ENCODE assay signal across 20 cellular contexts in genomic region chrX:41695464-41695863, GRCh38. TPM values are rescaled to one million over a fixed set of nuclear protein-coding genes. Genes with fewer than 3 reads are reported as not detected.
A peak's percentile ranks its signal among the peaks of the same experiment; 100 is the strongest.
DNase-seq lines count a peak whose midpoint lies in the region; ATAC-seq and TF ChIP-seq lines count a peak whose summit lies in the region.
"Had no signal": no experiment of that assay in that cellular context is flagged by ENCODE, and none has a peak within 500 bp of the region (broad histone marks: within the 10 kb centered on the region; RNA-seq: fewer than 3 reads in every experiment).

No MANE protein-coding gene starts in this region.

- no peaks in the 10 kb centered on the region for H3K9me3 Mint-ChIP-seq in T-cell

- no peak for TF ChIP-seq CTCF in fibroblast of lung (conservative IDR thresholded peaks at IDR 0.05 in 1 of 2, IDR thresholded peaks at IDR 0.05 in 1 of 2; ENCODE audit: low read depth in 1 of 2, low read length in 2 of 2)
- no peak for TF ChIP-seq CTCF in dorsolateral prefrontal cortex (IDR thresholded peaks at IDR 0.05 in 54 of 56, conservative IDR thresholded peaks at IDR 0.05 in 2 of 56; ENCODE audit: low read depth in 1 of 56, partially characterized antibody in 56 of 56)

- intact Hi-C loops in dorsolateral prefrontal cortex (cut with DNase I) = no loop called here

- ATAC-seq in T-cell (replicated peaks in 1 of 4) = peak in 2 of 4 experiments; percentile 35 to 39
- no peak for ATAC-seq in left lobe of liver
- ATAC-seq: GM12878, Panc1 had no signal

- H3K79me2 ChIP-seq in fibroblast of lung (ENCODE audit: control insufficient read depth, insufficient read depth, low read length) = no peaks in the 10 kb centered on the region

- no peaks in the 10 kb centered on the region for H3K27me3 ChIP-seq in fibroblast of lung (ENCODE audit: control insufficient read depth, insufficient read depth, low read length)
- H3K27me3 ChIP-seq in dorsolateral prefrontal cortex = peaks cover 0 to 54% (median 3%) of the 10 kb centered on the region in 45 donors
- H3K27me3 ChIP-seq: ascending aorta, upper lobe of left lung had no signal

- H3K4me1 ChIP-seq in fibroblast of lung (ENCODE audit: control insufficient read depth, extremely low read depth, insufficient read depth, low read length) = no peaks in the 10 kb centered on the region
- H3K4me1 ChIP-seq: HAP-1 had no signal

- POLR2A ChIA-PET in T-cell (lab: Charles Lee) = no interaction called here

- H3K27ac Mint-ChIP-seq in T-cell = peak overlapping the region in 1 of 2 donors; percentile 16

- no peak overlapping the region for H3K4me2 ChIP-seq in fibroblast of lung (ENCODE audit: extremely low read depth, insufficient read depth, low read length)

- H3K27me3 Mint-ChIP-seq in T-cell = peaks cover 0 to 4% of the 10 kb centered on the region in 2 donors

- no peak overlapping the region for H2AFZ ChIP-seq in fibroblast of lung (ENCODE audit: low read length)

- peaks cover 30 to 45% (median 38%) of the 10 kb centered on the region in 3 donors for H3K4me1 Mint-ChIP-seq in T-cell

- H4K20me1 ChIP-seq in fibroblast of lung (ENCODE audit: control insufficient read depth, extremely low read depth, insufficient read depth, low read length) = no peaks in the 10 kb centered on the region

- H3K9ac ChIP-seq in fibroblast of lung (ENCODE audit: insufficient read depth, low read length) = no peak overlapping the region

- H3K36me3 Mint-ChIP-seq in T-cell = peaks cover 19% of the 10 kb centered on the region

- H3K9me3 ChIP-seq in fibroblast of lung (ENCODE audit: control insufficient read depth, insufficient read depth, low read depth, low read length) = no peaks in the 10 kb centered on the region
- H3K9me3 ChIP-seq: ascending aorta, HAP-1, upper lobe of left lung had no signal

- CTCF ChIA-PET in T-cell (lab: Charles Lee) = no interaction called here

- no peak overlapping the region for H3K27ac ChIP-seq in fibroblast of lung (ENCODE audit: insufficient read depth, low read length)
- no peak overlapping the region for H3K27ac ChIP-seq in dorsolateral prefrontal cortex
- H3K27ac ChIP-seq: upper lobe of left lung, VCaP had no signal

- no peak overlapping the region for H3K4me3 ChIP-seq in fibroblast of lung (replicated peaks in 1 of 4; ENCODE audit: control extremely low read depth in 1 of 4, insufficient read depth in 1 of 4, low read depth in 3 of 4, low read length in 4 of 4)
- no peak overlapping the region for H3K4me3 ChIP-seq in dorsolateral prefrontal cortex
- H3K4me3 ChIP-seq: ascending aorta, GM12878, HAP-1, upper lobe of left lung had no signal

- peak; percentile 2 for DNase-seq in stimulated activated CD8-positive, alpha-beta memory T cell treated with anti-CD3 and anti-CD28 coated beads, Interleukin-4, amount 100 ng/mL, for 24 hours (ENCODE audit: low read depth)
- no peak for DNase-seq in stimulated activated CD8-positive, alpha-beta memory T cell treated with anti-CD3 and anti-CD28 coated beads, Interleukin-4, amount 100 ng/mL, for 48 hours
- DNase-seq in T-cell (peak in 18 of 34 experiments; percentile 1 to 32 (median 6)), fibroblast of lung (ENCODE audit: low read depth in 2 of 2) (peak; percentile 46 to 86), left lobe of liver (ENCODE audit: low spot score) (no peak), dorsolateral prefrontal cortex (no peak), ecto neural progenitor cell (ENCODE audit: low spot score) (no peak)
- DNase-seq: C1 segment of cervical spinal cord, EL, mammary epithelial cell, MV-4-11, NCI-H748 treated with DMSO at 0.1 percent for 48 hours, retina, upper lobe of left lung had no signal

- peak overlapping the region in 1 of 3 donors; percentile 10 for H3K4me3 Mint-ChIP-seq in T-cell

- H3K36me3 ChIP-seq in fibroblast of lung (ENCODE audit: control insufficient read depth, insufficient read depth, low read length) = no peaks in the 10 kb centered on the region
- H3K36me3 ChIP-seq: ascending aorta, HAP-1, upper lobe of left lung had no signal

RNA-seq across cellular contexts. Expression of gene GPR34, which starts 6.7 kb away (rescaled TPM):
- under 1 TPM in 1 of 5 donors, not detected in 4; 0.30 TPM for total RNA-seq in T-cell
- not detected in 2 replicates for total RNA-seq in fibroblast of lung
- not detected in 2 replicates for polyA plus RNA-seq in fibroblast of lung
- polyA plus RNA-seq in fibroblast of lung (2012) = not detected in 2 replicates
- not detected in 2 replicates for polyA minus RNA-seq in fibroblast of lung (ENCODE audit: low replicate concordance)
- total RNA-seq in left lobe of liver = 1.2 TPM
- total RNA-seq in dorsolateral prefrontal cortex = 10 to 100 TPM in 50 of 120 experiments, 1 to 10 TPM in 70; 1.3 to 21.3 (median 9.0) TPM
- total RNA-seq: dermis microvascular lymphatic vessel endothelial cell, mammary epithelial cell had no signal
- polyA plus RNA-seq: mammary epithelial cell had no signal

RNA-seq across cellular contexts. Expression of gene GPR82, which starts 28.5 kb away (rescaled TPM):
- under 1 TPM in 3 of 5 donors, not detected in 2; 0.07 to 0.22 (median 0.15) TPM for total RNA-seq in T-cell
- total RNA-seq in fibroblast of lung = not detected in 2 replicates
- polyA plus RNA-seq in fibroblast of lung = not detected in 2 replicates
- polyA plus RNA-seq in fibroblast of lung (2012) = not detected in 2 replicates
- not detected in 2 replicates for polyA minus RNA-seq in fibroblast of lung (ENCODE audit: low replicate concordance)
- total RNA-seq in left lobe of liver = 0.28 TPM
- 1 to 10 TPM in 3 of 120 experiments, under 1 TPM in 54, not detected in 63; 0.13 to 1.5 (median 0.30) TPM for total RNA-seq in dorsolateral prefrontal cortex
- total RNA-seq: ascending aorta, dermis microvascular lymphatic vessel endothelial cell, mammary epithelial cell had no signal
- polyA plus RNA-seq: mammary epithelial cell had no signal

Comparison
In these comparisons a context has a peak if more than half of its experiments do, and no peak if none do; other contexts are left out.
1. DNase-seq: peak in stimulated activated CD8-positive, alpha-beta memory T cell treated with anti-CD3 and anti-CD28 coated beads, Interleukin-4, amount 100 ng/mL, for 24 hours (single experiment), T-cell (18 of 34) and fibroblast of lung (2 of 2); none in stimulated activated CD8-positive, alpha-beta memory T cell treated with anti-CD3 and anti-CD28 coated beads, Interleukin-4, amount 100 ng/mL, for 48 hours (single experiment), left lobe of liver (single experiment), dorsolateral prefrontal cortex (0 of 10) and ecto neural progenitor cell (single experiment).